In genomic region chr12:42326466-42327226, GRCh38 we compare ENCODE assay signal across 8 cellular contexts. TPM values are rescaled to one million over a fixed set of nuclear protein-coding genes. Genes with fewer than 3 reads are reported as not detected.
DNase-seq lines count a peak whose midpoint lies in the region; ATAC-seq and TF ChIP-seq lines count a peak whose summit lies in the region.

No MANE protein-coding gene starts in this region.

- peak overlapping the region; percentile 90 for H3K27ac Mint-ChIP-seq in glutamatergic neuron (ENCODE audit: unreplicated experiment)
- peak overlapping the region; percentile 99 for H3K27ac Mint-ChIP-seq in progenitor cell of endocrine pancreas

- H3K4me3 ChIP-seq in Karpas-422 (ENCODE audit: low read length), result peak overlapping the region; percentile 73

- ATAC-seq in GM21515 (IDR thresholded peaks at IDR 0.05; ENCODE audit: unreplicated experiment) (peak; percentile 19), GM21367 (IDR thresholded peaks at IDR 0.05; ENCODE audit: unreplicated experiment) (no peak), HG03565 (IDR thresholded peaks at IDR 0.05; ENCODE audit: unreplicated experiment) (no peak)

- H3K4me2 ChIP-seq in Karpas-422 (ENCODE audit: low read depth, low read length, poor library complexity, severe bottlenecking), result peak overlapping the region; percentile 89

- H3K4me1 Mint-ChIP-seq in glutamatergic neuron (ENCODE audit: low read depth, unreplicated experiment) (peaks cover 11% of the 10 kb centered on the region), progenitor cell of endocrine pancreas (ENCODE audit: low read depth) (peaks cover 36% of the 10 kb centered on the region)

- H3K27me3 Mint-ChIP-seq in glutamatergic neuron (ENCODE audit: unreplicated experiment) (no peaks in the 10 kb centered on the region), progenitor cell of endocrine pancreas (no peaks in the 10 kb centered on the region)

- H3K27ac ChIP-seq in Karpas-422 (ENCODE audit: low read length), result peak overlapping the region; percentile 71

- 0 out of 2 replicates have a peak, but pooled peaks cover 5% of the 10 kb centered on the region for H3K36me3 ChIP-seq in Karpas-422 (ENCODE audit: insufficient read depth, low read length)

- H3K9me3 ChIP-seq in Karpas-422 (ENCODE audit: low read length), result no peaks in the 10 kb centered on the region

- H4K20me1 ChIP-seq in Karpas-422 (ENCODE audit: insufficient read depth, low read depth, low read length), result peaks cover 21% of the 10 kb centered on the region

- H3K9ac ChIP-seq in Karpas-422 (ENCODE audit: low read length), result peak overlapping the region; percentile 81

- no peak overlapping the region for H2AFZ ChIP-seq in Karpas-422 (ENCODE audit: low read length)

- DNase-seq in DMS53 treated with DMSO at 0.1 percent for 48 hours (lab: John Stamatoyannopoulos, UW; ENCODE audit: unreplicated experiment) (peak; percentile 77), Karpas-422 (peak; percentile 66), glutamatergic neuron (no peak), progenitor cell of endocrine pancreas (ENCODE audit: low spot score, unreplicated experiment) (no peak)
- peak; percentile 7 for DNase-seq in activated effector memory CD4-positive, alpha-beta T cell treated with Interleukin-2 at 50 U/mL for 16 hours

- H3K9me2 ChIP-seq in Karpas-422 (replicated peaks; ENCODE audit: insufficient read depth, low read length), result no peaks in the 10 kb centered on the region

- H3K36me3 Mint-ChIP-seq in glutamatergic neuron (ENCODE audit: unreplicated experiment) (no peaks in the 10 kb centered on the region), progenitor cell of endocrine pancreas (ENCODE audit: insufficient read depth) (peaks cover 7% of the 10 kb centered on the region)

- no peaks in the 10 kb centered on the region for H3K27me3 ChIP-seq in Karpas-422 (ENCODE audit: low read length)

- H3K4me3 Mint-ChIP-seq in glutamatergic neuron (ENCODE audit: unreplicated experiment) (peak overlapping the region; percentile 99), progenitor cell of endocrine pancreas (ENCODE audit: low read depth) (peak overlapping the region; percentile 95)

- H3K79me2 ChIP-seq in Karpas-422 (ENCODE audit: low read length), result peaks cover 76% of the 10 kb centered on the region

- peaks cover 41% of the 10 kb centered on the region for H3K4me1 ChIP-seq in Karpas-422 (ENCODE audit: low read length)

- TF ChIP-seq CTCF in glutamatergic neuron (IDR thresholded peaks at IDR 0.05; ENCODE audit: partially characterized antibody, unreplicated experiment), result no peak
- TF ChIP-seq CTCF in progenitor cell of endocrine pancreas (IDR thresholded peaks at IDR 0.05; ENCODE audit: unreplicated experiment), result no peak

- H3K9me3 Mint-ChIP-seq in glutamatergic neuron (ENCODE audit: unreplicated experiment) (peaks cover 3% of the 10 kb centered on the region), progenitor cell of endocrine pancreas (ENCODE audit: low read depth) (no peaks in the 10 kb centered on the region)

RNA-seq across cellular contexts. Expression of gene PPHLN1, which starts 0.7 kb away (rescaled TPM):
- 115 and 174 TPM in 2 replicates for total RNA-seq in Karpas-422 (2014; rRNA removed; shearing (Covaris generic); ENCODE audit: low replicate concordance)
- total RNA-seq in glutamatergic neuron (ENCODE audit: unreplicated experiment) (64.4 TPM), progenitor cell of endocrine pancreas (62.1 and 62.2 TPM in 2 replicates)

RNA-seq across cellular contexts. Expression of gene ZCRB1, which starts 0.8 kb away (rescaled TPM):
- 48.2 and 58.4 TPM in 2 replicates for total RNA-seq in Karpas-422 (2014; rRNA removed; shearing (Covaris generic); ENCODE audit: low replicate concordance)
- 43.2 TPM for total RNA-seq in glutamatergic neuron (ENCODE audit: unreplicated experiment)
- total RNA-seq in progenitor cell of endocrine pancreas, result 50.4 and 54.5 TPM in 2 replicates

Comparison
In these comparisons a context has a peak if more than half of its experiments do, and no peak if none do; other contexts are left out.
1. DNase-seq: peak in DMS53 treated with DMSO at 0.1 percent for 48 hours (single experiment), Karpas-422 (single experiment) and activated effector memory CD4-positive, alpha-beta T cell treated with Interleukin-2 at 50 U/mL for 16 hours (single experiment); none in glutamatergic neuron (single experiment) and progenitor cell of endocrine pancreas (single experiment).